Comparison of ENCODE assay signal across 8 cellular contexts in the genomic region with DNA sequence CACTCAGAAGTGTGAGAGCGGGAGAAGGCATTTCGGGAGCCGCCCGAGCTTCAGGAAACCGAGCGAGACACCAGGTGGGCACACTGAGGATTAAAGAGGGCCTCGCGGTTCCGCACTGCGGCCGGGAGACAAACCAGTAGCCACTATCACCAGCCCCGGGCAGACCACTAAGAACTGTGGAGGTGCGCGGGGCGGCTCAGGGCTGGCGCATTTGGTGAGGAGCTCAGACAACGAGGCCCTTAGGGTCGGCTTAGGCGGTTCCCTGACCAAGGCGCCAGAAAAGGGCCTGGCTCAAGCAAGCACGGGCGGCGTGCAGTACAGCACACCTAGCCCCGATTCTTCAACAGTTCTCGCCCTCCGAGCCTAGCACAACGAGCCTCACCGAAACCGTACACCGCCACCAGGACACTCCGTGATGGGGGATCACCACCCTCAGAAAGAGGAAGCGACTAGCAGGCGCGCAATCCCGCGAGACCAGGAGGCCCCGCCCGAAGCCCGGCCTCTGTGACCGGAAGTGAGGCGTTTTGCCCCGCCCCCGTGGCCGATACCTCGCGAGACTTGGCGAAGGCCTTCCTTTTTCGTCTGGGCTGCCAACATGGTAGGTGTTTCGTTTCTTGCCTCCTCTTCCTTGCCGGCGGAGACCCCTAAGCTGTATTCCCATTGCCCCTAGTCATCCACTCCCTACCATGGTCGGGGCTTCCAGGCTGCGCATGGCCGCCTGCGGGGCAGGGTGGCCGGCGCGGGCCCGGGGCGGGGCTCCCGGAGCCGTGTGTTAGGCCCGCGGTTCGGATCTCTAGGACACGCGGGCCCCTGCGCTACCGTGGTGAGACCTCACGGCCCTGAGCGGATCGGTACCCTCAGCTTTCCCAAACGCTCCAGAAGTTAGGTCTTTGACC. TPM values are rescaled to one million over a fixed set of nuclear protein-coding genes. Genes with fewer than 3 reads are reported as not detected.
DNase-seq lines count a peak whose midpoint lies in the region; ATAC-seq, FAIRE-seq and TF ChIP-seq lines count a peak whose summit lies in the region.

A gene (plus strand): TSS at position 574 of the 896 bp plus-strand sequence. CDS start 22 bp downstream, at position 596.
A gene with protein sequence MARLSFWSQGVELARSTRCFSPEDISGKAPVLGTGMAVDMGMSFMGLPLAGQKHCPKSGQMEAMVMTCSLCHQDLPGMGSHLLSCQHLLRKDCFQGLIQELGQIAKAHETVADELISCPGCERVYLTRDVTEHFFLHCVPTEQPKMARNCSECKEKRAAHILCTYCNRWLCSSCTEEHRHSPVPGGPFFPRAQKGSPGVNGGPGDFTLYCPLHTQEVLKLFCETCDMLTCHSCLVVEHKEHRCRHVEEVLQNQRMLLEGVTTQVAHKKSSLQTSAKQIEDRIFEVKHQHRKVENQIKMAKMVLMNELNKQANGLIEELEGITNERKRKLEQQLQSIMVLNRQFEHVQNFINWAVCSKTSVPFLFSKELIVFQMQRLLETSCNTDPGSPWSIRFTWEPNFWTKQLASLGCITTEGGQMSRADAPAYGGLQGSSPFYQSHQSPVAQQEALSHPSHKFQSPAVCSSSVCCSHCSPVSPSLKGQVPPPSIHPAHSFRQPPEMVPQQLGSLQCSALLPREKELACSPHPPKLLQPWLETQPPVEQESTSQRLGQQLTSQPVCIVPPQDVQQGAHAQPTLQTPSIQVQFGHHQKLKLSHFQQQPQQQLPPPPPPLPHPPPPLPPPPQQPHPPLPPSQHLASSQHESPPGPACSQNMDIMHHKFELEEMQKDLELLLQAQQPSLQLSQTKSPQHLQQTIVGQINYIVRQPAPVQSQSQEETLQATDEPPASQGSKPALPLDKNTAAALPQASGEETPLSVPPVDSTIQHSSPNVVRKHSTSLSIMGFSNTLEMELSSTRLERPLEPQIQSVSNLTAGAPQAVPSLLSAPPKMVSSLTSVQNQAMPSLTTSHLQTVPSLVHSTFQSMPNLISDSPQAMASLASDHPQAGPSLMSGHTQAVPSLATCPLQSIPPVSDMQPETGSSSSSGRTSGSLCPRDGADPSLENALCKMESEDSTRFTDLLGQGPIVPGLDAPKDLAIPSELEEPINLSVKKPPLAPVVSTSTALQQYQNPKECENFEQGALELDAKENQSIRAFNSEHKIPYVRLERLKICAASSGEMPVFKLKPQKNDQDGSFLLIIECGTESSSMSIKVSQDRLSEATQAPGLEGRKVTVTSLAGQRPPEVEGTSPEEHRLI (N-terminal part only) (minus strand): TSS at position 447 of the 896 bp plus-strand sequence. CDS start 10,391 bp downstream, outside the sequence.

- H3K4me1 ChIP-seq in spleen: peaks cover 21 to 53% (median 44%) of the 10 kb centered on the region in 6 donors

- 0 to 1% (median 1%) methylated on average over 59 to 73 of the region's 73 CpGs for WGBS in spleen, 5 donors

- intact Hi-C loops in spleen (cut with DNase I; ENCODE audit: low total_unique reads): loop anchor here (10.0 kb wide), 2 partner anchors 132 to 282 kb away; a partner anchor contains a TSS

- peaks cover 43% of the 10 kb centered on the region for H3K4me1 Mint-ChIP-seq in WTC11

- H3K4me3 ChIP-seq in AG09309 (ENCODE audit: control insufficient read depth, low read depth, low read length) (peak within 1 kb of the TSS; percentile 98), bronchial epithelial cell (ENCODE audit: low read depth, low read length) (peak within 1 kb of the TSS; percentile 90), spleen (peak within 1 kb of the TSS; percentile 61 to 95 (median 81))

- peak; percentile 72 for DNase-seq in AG09309 (ENCODE audit: low read depth)
- DNase-seq in NCI-H226: peak; percentile 90
- peak; percentile 99 for DNase-seq in WTC11 (ENCODE audit: low spot score)
- peak; percentile 85 for DNase-seq in bronchial epithelial cell (ENCODE audit: low read depth)
- DNase-seq in inferior parietal cortex (ENCODE audit: extremely low spot score): peak; percentile 97
- DNase-seq in spleen: peak; percentile 99

- H3K36me3 ChIP-seq in bronchial epithelial cell (ENCODE audit: control insufficient read depth, insufficient read depth, low read length) (peaks cover 16% of the 10 kb centered on the region), spleen (peaks cover 0 to 51% (median 34%) of the 10 kb centered on the region in 6 donors)

- POLR2A ChIA-PET in WTC11 (lab: Charles Lee): interaction anchor here (0.6 to 2.3 kb wide), 9 partner anchors 9 to 128 kb away, joined by 3 to 7 read pairs (median 5); a partner anchor contains a TSS

- H3K27ac ChIP-seq in spleen: peak within 1 kb of the TSS; percentile 88 to 99 (median 96)

- H3K9me3 ChIP-seq in spleen: no peaks in the 10 kb centered on the region

- TF ChIP-seq CTCF in AG09309 (IDR thresholded peaks at IDR 0.05; ENCODE audit: control insufficient read depth, insufficient read depth, low read depth, low read length, missing control alignments) (peak; percentile 19), WTC11 (IDR thresholded peaks at IDR 0.05) (no peak), bronchial epithelial cell (IDR thresholded peaks at IDR 0.05; ENCODE audit: insufficient read depth, low read length, severe bottlenecking) (peak; percentile 15), spleen (IDR thresholded peaks at IDR 0.05 in 8 of 11, conservative IDR thresholded peaks at IDR 0.05 in 3 of 11) (peak in 8 of 11 experiments; percentile 5 to 68 (median 50))

- CTCF ChIA-PET in WTC11 (lab: Charles Lee): interaction anchor here (1.1 kb wide), 1 partner anchor 42 kb away, joined by 3 read pairs; no protein-coding TSS in a partner anchor

- peak within 1 kb of the TSS; percentile 96 for H3K27ac Mint-ChIP-seq in WTC11

- H3K36me3 Mint-ChIP-seq in WTC11: peaks cover 49% of the 10 kb centered on the region

- H3K9me3 Mint-ChIP-seq in WTC11: peaks cover 8% of the 10 kb centered on the region

- peak; percentile 85 to 93 (median 86) for TF ChIP-seq POLR2A in spleen (IDR thresholded peaks at IDR 0.05)

- ATAC-seq in GM19023 (IDR thresholded peaks at IDR 0.05; ENCODE audit: unreplicated experiment) (peak; percentile 93), HG03196 (IDR thresholded peaks at IDR 0.05; ENCODE audit: unreplicated experiment) (peak; percentile 94), WTC11 (peak; percentile 91)

- no peak for FAIRE-seq in bronchial epithelial cell (lab: Jason Lieb, UNC)

- no peaks in the 10 kb centered on the region for H3K27me3 Mint-ChIP-seq in WTC11 (ENCODE audit: low read depth)

- H3K4me3 Mint-ChIP-seq in WTC11: peak within 1 kb of the TSS; percentile 88

- H3K27me3 ChIP-seq in bronchial epithelial cell (ENCODE audit: control insufficient read depth, insufficient read depth, low read length) (no peaks in the 10 kb centered on the region), spleen (replicated peaks in 1 of 7) (no peaks in the 10 kb centered on the region)

TF ChIP-seq in WTC11, 78 proteins besides CTCF, POLR2A, EP300 and RAD21 (continues in another document):
- TF ChIP-seq NR1H2 (CRISPR knock-in tag; IDR thresholded peaks at IDR 0.05) (peak; percentile 37; the same call in 1 of the 2 replicates), MXD4 (CRISPR knock-in tag; IDR thresholded peaks at IDR 0.05; ENCODE audit: borderline replicate concordance) (no peak), MYBL2 (CRISPR knock-in tag; IDR thresholded peaks at IDR 0.05) (peak; percentile 44; the same call in 1 of the 2 replicates), OVOL2 (CRISPR knock-in tag; IDR thresholded peaks at IDR 0.05; ENCODE audit: borderline replicate concordance) (no peak), RORB (CRISPR knock-in tag; IDR thresholded peaks at IDR 0.05) (no peak), ZNF121 (CRISPR knock-in tag; IDR thresholded peaks at IDR 0.05) (no peak), SMAD3 (CRISPR knock-in tag; IDR thresholded peaks at IDR 0.05; ENCODE audit: borderline replicate concordance) (no peak)
- TF ChIP-seq, protein P1, sequence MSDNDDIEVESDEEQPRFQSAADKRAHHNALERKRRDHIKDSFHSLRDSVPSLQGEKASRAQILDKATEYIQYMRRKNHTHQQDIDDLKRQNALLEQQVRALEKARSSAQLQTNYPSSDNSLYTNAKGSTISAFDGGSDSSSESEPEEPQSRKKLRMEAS (CRISPR knock-in tag; IDR thresholded peaks at IDR 0.05): peak; percentile 79
- TF ChIP-seq, protein P2, sequence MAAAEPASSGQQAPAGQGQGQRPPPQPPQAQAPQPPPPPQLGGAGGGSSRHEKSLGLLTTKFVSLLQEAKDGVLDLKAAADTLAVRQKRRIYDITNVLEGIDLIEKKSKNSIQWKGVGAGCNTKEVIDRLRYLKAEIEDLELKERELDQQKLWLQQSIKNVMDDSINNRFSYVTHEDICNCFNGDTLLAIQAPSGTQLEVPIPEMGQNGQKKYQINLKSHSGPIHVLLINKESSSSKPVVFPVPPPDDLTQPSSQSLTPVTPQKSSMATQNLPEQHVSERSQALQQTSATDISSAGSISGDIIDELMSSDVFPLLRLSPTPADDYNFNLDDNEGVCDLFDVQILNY (CRISPR knock-in tag; IDR thresholded peaks at IDR 0.05): 0 out of 2 replicates have a peak, but pooled peaks have one; percentile 31
- TF ChIP-seq, protein P3, sequence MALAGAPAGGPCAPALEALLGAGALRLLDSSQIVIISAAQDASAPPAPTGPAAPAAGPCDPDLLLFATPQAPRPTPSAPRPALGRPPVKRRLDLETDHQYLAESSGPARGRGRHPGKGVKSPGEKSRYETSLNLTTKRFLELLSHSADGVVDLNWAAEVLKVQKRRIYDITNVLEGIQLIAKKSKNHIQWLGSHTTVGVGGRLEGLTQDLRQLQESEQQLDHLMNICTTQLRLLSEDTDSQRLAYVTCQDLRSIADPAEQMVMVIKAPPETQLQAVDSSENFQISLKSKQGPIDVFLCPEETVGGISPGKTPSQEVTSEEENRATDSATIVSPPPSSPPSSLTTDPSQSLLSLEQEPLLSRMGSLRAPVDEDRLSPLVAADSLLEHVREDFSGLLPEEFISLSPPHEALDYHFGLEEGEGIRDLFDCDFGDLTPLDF (CRISPR knock-in tag; IDR thresholded peaks at IDR 0.05): no peak
- TF ChIP-seq, protein P4, sequence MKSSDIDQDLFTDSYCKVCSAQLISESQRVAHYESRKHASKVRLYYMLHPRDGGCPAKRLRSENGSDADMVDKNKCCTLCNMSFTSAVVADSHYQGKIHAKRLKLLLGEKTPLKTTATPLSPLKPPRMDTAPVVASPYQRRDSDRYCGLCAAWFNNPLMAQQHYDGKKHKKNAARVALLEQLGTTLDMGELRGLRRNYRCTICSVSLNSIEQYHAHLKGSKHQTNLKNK (CRISPR knock-in tag; IDR thresholded peaks at IDR 0.05): no peak

RNA-seq across cellular contexts. Expression of the first gene that starts in this region (rescaled TPM):
- total RNA-seq in WTC11 (2021): 1,103 to 1,198 TPM (median 1,179 TPM) in 3 replicates
- 1,214 and 1,407 TPM in 2 replicates for total RNA-seq in bronchial epithelial cell
- total RNA-seq in spleen: 1,000 to 10,000 TPM in 4 of 7 donors, 100 to 1,000 TPM in 3; 845 to 1,581 (median 1,127) TPM
- polyA plus RNA-seq in spleen: 1,000 to 10,000 TPM; 6,984 to 8,152 (median 7,296) TPM

RNA-seq across cellular contexts. Expression of the second gene that starts in this region (rescaled TPM):
- total RNA-seq in WTC11 (2021) (5.6 to 8.0 TPM (median 7.8 TPM) in 3 replicates), bronchial epithelial cell (4.2 and 5.4 TPM in 2 replicates), spleen (10 to 100 TPM in 5 of 7 donors, 1 to 10 TPM in 2; 5.3 to 22.8 (median 12.6) TPM)
- 1 to 10 TPM in 2 of 3 donors, under 1 TPM in 1; 0.86 to 4.3 (median 2.3) TPM for polyA plus RNA-seq in spleen

Comparison
In these comparisons a context has a peak if more than half of its experiments do, and no peak if none do; other contexts are left out.
1. Peak in every context shown above with its lines: DNase-seq, ATAC-seq, H3K4me3 ChIP-seq and H3K27ac ChIP-seq.